ENCODE assay signal across 14 cellular contexts in the genomic region with DNA sequence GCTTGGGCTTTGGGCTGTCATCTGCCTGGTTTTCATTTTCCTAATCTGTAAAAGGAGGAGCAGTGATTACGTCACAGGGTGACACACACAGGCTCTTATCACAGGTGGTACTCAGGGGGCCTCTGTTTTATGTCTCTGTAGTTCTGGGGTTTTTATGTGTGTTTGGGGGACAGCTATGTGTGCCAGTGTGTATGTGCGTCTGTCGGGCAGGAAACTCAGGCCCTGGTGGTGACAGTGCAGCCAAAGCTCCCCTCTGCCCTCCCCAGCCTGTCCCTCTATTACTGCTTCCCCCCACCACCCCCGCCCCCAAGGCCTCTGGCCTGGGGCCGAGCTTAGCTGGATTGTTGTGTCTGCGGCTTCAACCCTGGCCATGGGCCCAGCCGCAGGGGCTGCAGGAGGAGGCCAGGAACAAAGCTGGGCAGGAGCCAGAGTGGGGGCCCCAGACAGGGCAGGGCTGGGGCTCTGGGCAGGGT. TPM values are rescaled to one million over a fixed set of nuclear protein-coding genes. Genes with fewer than 3 reads are reported as not detected.
DNase-seq lines count a peak whose midpoint lies in the region; ATAC-seq, FAIRE-seq and TF ChIP-seq lines count a peak whose summit lies in the region.
"Had no signal": no experiment of that assay in that cellular context is flagged by ENCODE, and none has a peak within 500 bp of the region (broad histone marks: within the 10 kb centered on the region; RNA-seq: fewer than 3 reads in every experiment).

No MANE protein-coding gene starts in this region.

- no peak for FAIRE-seq in GM12891 (lab: Jason Lieb, UNC)
- FAIRE-seq: HTR-8/SVneo had no signal

- H3K4me1 ChIP-seq in uterus = peaks cover 0 to 18% of the 10 kb centered on the region in 2 donors

- H3K36me3 Mint-ChIP-seq in activated CD8-positive, alpha-beta T cell treated with anti-CD3 and anti-CD28 coated beads for 36 hours (ENCODE audit: low read depth) = peaks cover 1% of the 10 kb centered on the region
- no peaks in the 10 kb centered on the region for H3K36me3 Mint-ChIP-seq in activated CD8-positive, alpha-beta T cell treated with anti-CD3 and anti-CD28 coated beads, Interleukin-2, amount 10 ng/mL, durations not matched to agents 7 days and 5 days (ENCODE audit: low read depth)
- peaks cover 8% of the 10 kb centered on the region for H3K36me3 Mint-ChIP-seq in central memory CD8-positive, alpha-beta T cell (ENCODE audit: insufficient read depth)

- H3K27me3 Mint-ChIP-seq in activated CD8-positive, alpha-beta T cell treated with anti-CD3 and anti-CD28 coated beads for 36 hours = no peaks in the 10 kb centered on the region
- no peaks in the 10 kb centered on the region for H3K27me3 Mint-ChIP-seq in activated CD8-positive, alpha-beta T cell treated with anti-CD3 and anti-CD28 coated beads, Interleukin-2, amount 10 ng/mL, durations not matched to agents 7 days and 5 days (ENCODE audit: low read depth)
- no peaks in the 10 kb centered on the region for H3K27me3 Mint-ChIP-seq in central memory CD8-positive, alpha-beta T cell
- H3K27me3 Mint-ChIP-seq: memory B cell had no signal

- no peak overlapping the region for H3K4me3 ChIP-seq in uterus
- H3K4me3 ChIP-seq: gastroesophageal sphincter had no signal

- no peak for TF ChIP-seq CTCF in activated CD8-positive, alpha-beta T cell treated with anti-CD3 and anti-CD28 coated beads for 36 hours (IDR thresholded peaks at IDR 0.05)
- no peak for TF ChIP-seq CTCF in uterus (IDR thresholded peaks at IDR 0.05)

- peak overlapping the region; percentile 45 for H3K27ac Mint-ChIP-seq in activated CD8-positive, alpha-beta T cell treated with anti-CD3 and anti-CD28 coated beads for 36 hours
- no peak overlapping the region for H3K27ac Mint-ChIP-seq in activated CD8-positive, alpha-beta T cell treated with anti-CD3 and anti-CD28 coated beads, Interleukin-2, amount 10 ng/mL, durations not matched to agents 7 days and 5 days
- peak overlapping the region; percentile 42 for H3K27ac Mint-ChIP-seq in central memory CD8-positive, alpha-beta T cell (ENCODE audit: low read depth)
- H3K27ac Mint-ChIP-seq: memory B cell had no signal

- DNase-seq in activated CD8-positive, alpha-beta T cell treated with anti-CD3 and anti-CD28 coated beads for 36 hours = no peak
- no peak for DNase-seq in activated CD8-positive, alpha-beta T cell treated with anti-CD3 and anti-CD28 coated beads, Interleukin-2, amount 10 ng/mL, durations not matched to agents 7 days and 5 days
- no peak for DNase-seq in central memory CD8-positive, alpha-beta T cell (ENCODE audit: low spot score in 2 of 2)
- peak; percentile 77 to 85 for DNase-seq in lung microvascular endothelial cell (ENCODE audit: low read depth in 2 of 2)
- DNase-seq in uterus = peak; percentile 66 to 77
- DNase-seq in DMS153 treated with DMSO at 0.1 percent for 48 hours (lab: John Stamatoyannopoulos, UW; ENCODE audit: unreplicated experiment) = no peak
- DNase-seq in GM12891 (ENCODE audit: insufficient read length, low spot score) = no peak
- DNase-seq in ACHN = no peak
- DNase-seq: central memory CD4-positive, alpha-beta T cell; NCI-H1694 treated with DMSO at 0.1 percent for 48 hours; PC-3 had no signal

- no peaks in the 10 kb centered on the region for H3K27me3 ChIP-seq in uterus
- H3K27me3 ChIP-seq: gastroesophageal sphincter had no signal

- no peak for ATAC-seq in activated CD8-positive, alpha-beta T cell treated with anti-CD3 and anti-CD28 coated beads for 36 hours
- ATAC-seq in activated CD8-positive, alpha-beta T cell treated with anti-CD3 and anti-CD28 coated beads, Interleukin-2, amount 10 ng/mL, durations not matched to agents 7 days and 5 days = no peak
- no peak for ATAC-seq in central memory CD8-positive, alpha-beta T cell (replicated peaks; ENCODE audit: extremely low read depth, poor library complexity, severe bottlenecking)
- ATAC-seq: gastroesophageal sphincter, PC-3 had no signal

- H3K4me1 Mint-ChIP-seq in activated CD8-positive, alpha-beta T cell treated with anti-CD3 and anti-CD28 coated beads for 36 hours (ENCODE audit: low read depth) = peaks cover 2% of the 10 kb centered on the region
- H3K4me1 Mint-ChIP-seq in activated CD8-positive, alpha-beta T cell treated with anti-CD3 and anti-CD28 coated beads, Interleukin-2, amount 10 ng/mL, durations not matched to agents 7 days and 5 days (ENCODE audit: low read depth) = no peaks in the 10 kb centered on the region
- peaks cover 6% of the 10 kb centered on the region for H3K4me1 Mint-ChIP-seq in central memory CD8-positive, alpha-beta T cell
- H3K4me1 Mint-ChIP-seq: memory B cell had no signal

- H3K4me3 Mint-ChIP-seq in activated CD8-positive, alpha-beta T cell treated with anti-CD3 and anti-CD28 coated beads for 36 hours = no peak overlapping the region
- H3K4me3 Mint-ChIP-seq in activated CD8-positive, alpha-beta T cell treated with anti-CD3 and anti-CD28 coated beads, Interleukin-2, amount 10 ng/mL, durations not matched to agents 7 days and 5 days = no peak overlapping the region
- H3K4me3 Mint-ChIP-seq in central memory CD8-positive, alpha-beta T cell = no peak overlapping the region
- H3K4me3 Mint-ChIP-seq: memory B cell had no signal

- no peaks in the 10 kb centered on the region for H3K9me3 ChIP-seq in uterus
- H3K9me3 ChIP-seq: gastroesophageal sphincter had no signal

- POLR2A ChIA-PET in activated CD8-positive, alpha-beta T cell treated with anti-CD3 and anti-CD28 coated beads for 36 hours (lab: Charles Lee) = interaction anchor here (0.6 kb wide), 2 partner anchors 12 to 48 kb away, joined by 3 read pairs; no protein-coding TSS in a partner anchor
- POLR2A ChIA-PET in activated CD8-positive, alpha-beta T cell treated with anti-CD3 and anti-CD28 coated beads, Interleukin-2, amount 10 ng/mL, durations not matched to agents 7 days and 5 days (lab: Charles Lee) = no interaction called here

- CTCF ChIA-PET in activated CD8-positive, alpha-beta T cell treated with anti-CD3 and anti-CD28 coated beads for 36 hours (lab: Charles Lee) = interaction anchor here (0.7 to 1.4 kb wide), 2 partner anchors 15 to 79 kb away, joined by 3 to 6 read pairs; no protein-coding TSS in a partner anchor
- CTCF ChIA-PET in activated CD8-positive, alpha-beta T cell treated with anti-CD3 and anti-CD28 coated beads, Interleukin-2, amount 10 ng/mL, durations not matched to agents 7 days and 5 days (lab: Charles Lee) = interaction anchor here (0.8 to 1.3 kb wide), 4 partner anchors 11 to 81 kb away, joined by 3 to 6 read pairs (median 3); no protein-coding TSS in a partner anchor

- no peaks in the 10 kb centered on the region for H3K36me3 ChIP-seq in uterus

- peak overlapping the region; percentile 33 to 70 for H3K27ac ChIP-seq in uterus
- H3K27ac ChIP-seq: gastroesophageal sphincter had no signal

- TF ChIP-seq POLR2A in uterus (IDR thresholded peaks at IDR 0.05) (no peak), GM12891 (IDR thresholded peaks at IDR 0.05; ENCODE audit: low read depth, low read length) (no peak)

- in situ Hi-C loops in ACHN (cut with HindIII; ENCODE audit: low pct_ligation_motif_present, low pct_unique_long_range_greater_than_20kb, low sequenced_read_pairs) = no loop called here

- no peaks in the 10 kb centered on the region for H3K9me3 Mint-ChIP-seq in activated CD8-positive, alpha-beta T cell treated with anti-CD3 and anti-CD28 coated beads for 36 hours
- no peaks in the 10 kb centered on the region for H3K9me3 Mint-ChIP-seq in activated CD8-positive, alpha-beta T cell treated with anti-CD3 and anti-CD28 coated beads, Interleukin-2, amount 10 ng/mL, durations not matched to agents 7 days and 5 days (ENCODE audit: insufficient read depth)
- no peaks in the 10 kb centered on the region for H3K9me3 Mint-ChIP-seq in central memory CD8-positive, alpha-beta T cell
- H3K9me3 Mint-ChIP-seq: memory B cell had no signal

- intact Hi-C loops in activated CD8-positive, alpha-beta T cell treated with anti-CD3 and anti-CD28 coated beads for 36 hours (cut with micrococcal nuclease) = no loop called here
- intact Hi-C loops in uterus (cut with DNase I; ENCODE audit: low total_unique reads) = no loop called here

TF ChIP-seq in GM12891, 5 proteins besides CTCF, POLR2A, EP300 and RAD21:
- TF ChIP-seq SPI1 (IDR thresholded peaks at IDR 0.05; ENCODE audit: low read depth, low read length) (no peak), POU2F2 (IDR thresholded peaks at IDR 0.05; ENCODE audit: low read depth, low read length) (no peak), TAF1 (IDR thresholded peaks at IDR 0.05; ENCODE audit: low read depth, low read length) (no peak), POLR2AphosphoS5 (IDR thresholded peaks at IDR 0.05; ENCODE audit: low read depth, low read length) (no peak), PAX5 (IDR thresholded peaks at IDR 0.05; ENCODE audit: insufficient read depth, low read length, severe bottlenecking) (no peak)

RNA-seq across cellular contexts. Expression of gene MFAP2, which starts 13.3 kb away (rescaled TPM):
- not detected for total RNA-seq in activated CD8-positive, alpha-beta T cell treated with anti-CD3 and anti-CD28 coated beads for 36 hours
- total RNA-seq in activated CD8-positive, alpha-beta T cell treated with anti-CD3 and anti-CD28 coated beads, Interleukin-2, amount 10 ng/mL, durations not matched to agents 7 days and 5 days = not detected
- 15.9 and 25.6 TPM in 2 replicates for total RNA-seq in lung microvascular endothelial cell
- 10 to 100 TPM; 22.3 to 70.3 (median 44.6) TPM for total RNA-seq in uterus
- polyA plus RNA-seq in GM12891 (2012; ENCODE audit: low read depth, missing spikeins) = not detected

RNA-seq across cellular contexts. Expression of gene ATP13A2, which starts 44.6 kb away (rescaled TPM):
- total RNA-seq in activated CD8-positive, alpha-beta T cell treated with anti-CD3 and anti-CD28 coated beads for 36 hours = 10 to 100 TPM; 21.4 to 24.1 TPM
- total RNA-seq in activated CD8-positive, alpha-beta T cell treated with anti-CD3 and anti-CD28 coated beads, Interleukin-2, amount 10 ng/mL, durations not matched to agents 7 days and 5 days = 10 to 100 TPM; 42.7 to 51.4 TPM
- total RNA-seq in lung microvascular endothelial cell (25.1 and 44.6 TPM in 2 replicates), uterus (10 to 100 TPM in 3 of 4 donors, 1 to 10 TPM in 1; 8.5 to 31.4 (median 19.7) TPM)
- 9.0 TPM for polyA plus RNA-seq in GM12891 (2012; ENCODE audit: low read depth, missing spikeins)

RNA-seq across cellular contexts. Expression of gene CROCC, which starts 45.4 kb away (rescaled TPM):
- total RNA-seq in activated CD8-positive, alpha-beta T cell treated with anti-CD3 and anti-CD28 coated beads for 36 hours = 10 to 100 TPM; 27.7 to 28.5 TPM
- 10 to 100 TPM; 31.7 to 33.1 TPM for total RNA-seq in activated CD8-positive, alpha-beta T cell treated with anti-CD3 and anti-CD28 coated beads, Interleukin-2, amount 10 ng/mL, durations not matched to agents 7 days and 5 days
- total RNA-seq in lung microvascular endothelial cell = 8.1 and 18.3 TPM in 2 replicates
- 10 to 100 TPM; 10.2 to 73.5 (median 32.9) TPM for total RNA-seq in uterus
- 2.3 TPM for polyA plus RNA-seq in GM12891 (2012; ENCODE audit: low read depth, missing spikeins)

Comparison
In these comparisons a context has a peak if more than half of its experiments do, and no peak if none do; other contexts are left out.
1. DNase-seq: peak in lung microvascular endothelial cell (2 of 2) and uterus (2 of 2); none in activated CD8-positive, alpha-beta T cell treated with anti-CD3 and anti-CD28 coated beads for 36 hours (single experiment), activated CD8-positive, alpha-beta T cell treated with anti-CD3 and anti-CD28 coated beads, Interleukin-2, amount 10 ng/mL, durations not matched to agents 7 days and 5 days (single experiment), central memory CD8-positive, alpha-beta T cell (0 of 2), DMS153 treated with DMSO at 0.1 percent for 48 hours (single experiment), GM12891 (single experiment) and ACHN (single experiment).
2. RNA of gene MFAP2, which starts 13.3 kb away (total RNA-seq): 22.3 to 70.3 TPM in uterus and 15.9 to 25.6 TPM in lung microvascular endothelial cell; not detected in activated CD8-positive, alpha-beta T cell treated with anti-CD3 and anti-CD28 coated beads, Interleukin-2, amount 10 ng/mL, durations not matched to agents 7 days and 5 days and not detected in activated CD8-positive, alpha-beta T cell treated with anti-CD3 and anti-CD28 coated beads for 36 hours; every median in the first group is over 10 times any median in the second.